In genomic region chr4:1323280-1323634, GRCh38 we compare ENCODE assay signal across 18 cellular contexts. TPM values are rescaled to one million over a fixed set of nuclear protein-coding genes. Genes with fewer than 3 reads are reported as not detected.
DNase-seq lines count a peak whose midpoint lies in the region; ATAC-seq and TF ChIP-seq lines count a peak whose summit lies in the region.
"Had no signal": no experiment of that assay in that cellular context is flagged by ENCODE, and none has a peak within 500 bp of the region (broad histone marks: within the 10 kb centered on the region; RNA-seq: fewer than 3 reads in every experiment).

No MANE protein-coding gene starts in this region.

- H3K4me1 ChIP-seq in mesodermal cell (ENCODE audit: control insufficient read depth, insufficient read depth, low read length, poor library complexity, severe bottlenecking): peaks cover 22% of the 10 kb centered on the region
- H3K4me1 ChIP-seq: Peyer's patch, SJCRH30 had no signal

- peaks cover 86% of the 10 kb centered on the region for H3K36me3 ChIP-seq in mesodermal cell (ENCODE audit: control insufficient read depth, insufficient read depth, low read length)

- H3K27ac ChIP-seq in mesodermal cell (ENCODE audit: low read depth, low read length, severe bottlenecking): peak overlapping the region; percentile 96
- H3K27ac ChIP-seq: C4-2B, Peyer's patch, SJCRH30 had no signal

- no peak overlapping the region for H3K4me3 ChIP-seq in mesodermal cell (ENCODE audit: extremely low read depth, insufficient read depth, low read length, poor library complexity, severe bottlenecking)
- H3K4me3 ChIP-seq: Peyer's patch, SJCRH30 had no signal

- H3K4me3 Mint-ChIP-seq in Calu3 (ENCODE audit: low read depth, unreplicated experiment): no peak overlapping the region
- H3K4me3 Mint-ChIP-seq: HFFc6 had no signal

- H3K27me3 Mint-ChIP-seq in Calu3 (ENCODE audit: unreplicated experiment): no peaks in the 10 kb centered on the region

- DNase-seq in left cardiac atrium (peak; percentile 15), cardiac septum (ENCODE audit: low spot score) (no peak), astrocyte of the hippocampus (ENCODE audit: low read depth, low spot score) (peak; percentile 63), Calu3 (no peak), dedifferentiated amniotic fluid mesenchymal stem cell (ENCODE audit: extremely low spot score) (no peak)
- DNase-seq: GF-D8, KG1, NCI-H1092, NCI-H146, NCI-H510A treated with DMSO at 0.1 percent for 48 hours, NCI-H82, Peyer's patch, SJCRH30 had no signal

- H3K4me1 Mint-ChIP-seq in Calu3 (ENCODE audit: low read depth, unreplicated experiment): no peaks in the 10 kb centered on the region

- no peak overlapping the region for H3K27ac Mint-ChIP-seq in Calu3 (ENCODE audit: unreplicated experiment)
- H3K27ac Mint-ChIP-seq: HFFc6 had no signal

- 99 to 100% methylated on average over 4 to 7 of the region's 8 CpGs for WGBS in mesodermal cell (ENCODE audit: insufficient coverage in 2 of 2), 2 experiments

- no TSS peak for BruUV-seq in Calu3 (replicated peaks; lab: Mats Ljungman, UMichigan)

- H3K9me3 ChIP-seq in mesodermal cell (ENCODE audit: control insufficient read depth, low read length): no peaks in the 10 kb centered on the region
- H3K9me3 ChIP-seq: Peyer's patch, SJCRH30 had no signal

- no peak for TF ChIP-seq CTCF in Calu3 (IDR thresholded peaks at IDR 0.05; ENCODE audit: unreplicated experiment)

- CTCF ChIA-PET in Calu3 (lab: Charles Lee): no interaction called here

- peaks cover 33% of the 10 kb centered on the region for H3K36me3 Mint-ChIP-seq in Calu3 (ENCODE audit: insufficient read depth, unreplicated experiment)

- no peak for ATAC-seq in left cardiac atrium
- ATAC-seq in HG03457 (IDR thresholded peaks at IDR 0.05; ENCODE audit: unreplicated experiment): no peak
- ATAC-seq in GM21737 (IDR thresholded peaks at IDR 0.05; ENCODE audit: unreplicated experiment): no peak

- no peaks in the 10 kb centered on the region for H3K9me3 Mint-ChIP-seq in Calu3 (ENCODE audit: low read depth, unreplicated experiment)

- intact Hi-C loops in left cardiac atrium (cut with DNase I) (no loop called here), cardiac septum (cut with DNase I) (no loop called here), Calu3 (cut with micrococcal nuclease; ENCODE audit: unreplicated experiment) (no loop called here)

RNA-seq across cellular contexts. Expression of gene UVSSA, which starts 23.8 kb away (rescaled TPM):
- total RNA-seq in left cardiac atrium: 1 to 10 TPM; 7.9 to 8.4 TPM
- total RNA-seq in cardiac septum: 10.4 TPM
- polyA plus RNA-seq in mesodermal cell (2013, experiment 1 of 2): 11.6 TPM
- 10.5 TPM for polyA plus RNA-seq in mesodermal cell (2013, experiment 2 of 2)
- total RNA-seq in Calu3 (2022): 19.9 and 22.6 TPM in 2 replicates

RNA-seq across cellular contexts. Expression of gene MAEA, which starts 33.6 kb away (rescaled TPM):
- total RNA-seq in left cardiac atrium (10 to 100 TPM; 41.9 to 59.3 TPM), cardiac septum (55.2 TPM), Calu3 (2022) (59.0 and 59.6 TPM in 2 replicates)
- 60.2 TPM for polyA plus RNA-seq in mesodermal cell (2013, experiment 1 of 2)
- 56.9 TPM for polyA plus RNA-seq in mesodermal cell (2013, experiment 2 of 2)

Comparison
In these comparisons a context has a peak if more than half of its experiments do, and no peak if none do; other contexts are left out.
1. DNase-seq: peak in left cardiac atrium (single experiment) and astrocyte of the hippocampus (single experiment); none in cardiac septum (single experiment), Calu3 (single experiment) and dedifferentiated amniotic fluid mesenchymal stem cell (single experiment).